Comparison of ENCODE assay signal across 18 cellular contexts in genomic region chr1:224133741-224134299, GRCh38.
"Had no signal": no experiment of that assay in that cellular context is flagged by ENCODE, and none has a peak within 500 bp of the region (broad histone marks: within the 10 kb centered on the region; RNA-seq: fewer than 3 reads in every experiment).

No MANE protein-coding gene starts in this region.

- DNase-seq: colonic mucosa; dermis blood vessel endothelial cell; effector CD4-positive, alpha-beta T cell; glutamatergic neuron; left colon; mucosa of descending colon; naive thymus-derived CD8-positive, alpha-beta T cell; posterior cingulate gyrus; stimulated activated CD4-positive, alpha-beta T cell treated with anti-CD3 and anti-CD28 coated beads, Interleukin-2, amount 100 ng/mL, for 24 hours; stimulated activated CD4-positive, alpha-beta T cell treated with anti-CD3 and anti-CD28 coated beads, Interleukin-4, amount 100 ng/mL, for 4 hours; stimulated activated naive B cell treated with anti-CD40 and anti-IgM and Interleukin-4, amounts not matched to agents 10 μg/mL and 1 μg/mL and 100 μg/mL, for 72 hours; stimulated activated naive CD8-positive, alpha-beta T cell treated with anti-CD3 and anti-CD28 coated beads, Interleukin-15, amount 100 ng/mL, for 72 hours; testis; trophoblast cell had no signal

- H3K27me3 ChIP-seq: colonic mucosa, esophagus muscularis mucosa, gastroesophageal sphincter, neutrophil, testis had no signal

- H3K27ac ChIP-seq: colonic mucosa, esophagus muscularis mucosa, gastroesophageal sphincter, neutrophil, testis had no signal

- H3K4me1 ChIP-seq: colonic mucosa, esophagus muscularis mucosa, gastroesophageal sphincter, testis had no signal

- H3K4me3 ChIP-seq: colonic mucosa, esophagus muscularis mucosa, gastroesophageal sphincter, mucosa of descending colon, testis had no signal

- H3K9me3 ChIP-seq: colonic mucosa, esophagus muscularis mucosa, gastroesophageal sphincter, mucosa of descending colon, neutrophil, testis had no signal

- ATAC-seq: gastroesophageal sphincter; left colon; mucosa of descending colon; naive thymus-derived CD8-positive, alpha-beta T cell; sciatic nerve; stimulated activated naive B cell treated with anti-CD40 and anti-IgM and Interleukin-4, amounts not matched to agents 10 μg/mL and 1 μg/mL and 100 μg/mL, for 72 hours; stimulated activated naive CD8-positive, alpha-beta T cell treated with anti-CD3 and anti-CD28 coated beads, Interleukin-15, amount 100 ng/mL, for 72 hours had no signal
